8 cellular contexts compared by ENCODE assay signal in genomic region chr18:11849845-11850747, GRCh38. TPM values are rescaled to one million over a fixed set of nuclear protein-coding genes. Genes with fewer than 3 reads are reported as not detected.
DNase-seq lines count a peak whose midpoint lies in the region; ATAC-seq and TF ChIP-seq lines count a peak whose summit lies in the region.

No MANE protein-coding gene starts in this region.

- 3 to 6% methylated on average over 14 to 16 of the region's 19 CpGs for WGBS in gastroesophageal sphincter (ENCODE audit: low coverage in 1 of 2), 2 donors

- ATAC-seq in gastroesophageal sphincter (peak; percentile 57), GM21367 (IDR thresholded peaks at IDR 0.05; ENCODE audit: unreplicated experiment) (no peak)

- peak overlapping the region; percentile 90 to 100 for H3K9ac ChIP-seq in stomach smooth muscle (ENCODE audit: low read length in 2 of 2)

- H3K4me1 ChIP-seq in gastroesophageal sphincter (peaks cover 0 to 44% (median 13%) of the 10 kb centered on the region in 3 donors), stomach smooth muscle (ENCODE audit: control insufficient read depth, insufficient read depth, low read length) (peaks cover 16% of the 10 kb centered on the region)

- H3K36me3 ChIP-seq in gastroesophageal sphincter (peaks cover 0 to 9% of the 10 kb centered on the region in 2 donors), stomach smooth muscle (ENCODE audit: control insufficient read depth in 2 of 2, insufficient read depth in 2 of 2, low read length in 2 of 2) (no peaks in the 10 kb centered on the region)

- CTCF ChIA-PET in AG04450 (lab: Charles Lee) = interaction anchor here (1.0 to 2.7 kb wide), 3 partner anchors 88 to 194 kb away, joined by 3 to 8 read pairs (median 4); no protein-coding TSS in a partner anchor

- POLR2A ChIA-PET in AG04450 (lab: Yijun Ruan, JAX) = interaction anchor here (0.6 to 1.0 kb wide), 3 partner anchors 13 to 131 kb away, joined by 3 to 4 read pairs (median 3); partner anchors contain the start of gene IMPA2

- H3K27ac ChIP-seq in AG04450 (ENCODE audit: low read depth, low read length) (peak overlapping the region; percentile 97), gastroesophageal sphincter (peak overlapping the region; percentile 85 to 96 (median 96)), stomach smooth muscle (ENCODE audit: low read length) (peak overlapping the region; percentile 97)

- peak; percentile 65 for TF ChIP-seq EP300 in gastroesophageal sphincter (IDR thresholded peaks at IDR 0.05)

- TF ChIP-seq CTCF in AG04450 (IDR thresholded peaks at IDR 0.05; ENCODE audit: low read depth, low read length) (no peak), gastroesophageal sphincter (IDR thresholded peaks at IDR 0.05) (no peak)

- TF ChIP-seq POLR2A in gastroesophageal sphincter (IDR thresholded peaks at IDR 0.05) = no peak

- H3K27me3 ChIP-seq in AG04450 (ENCODE audit: control insufficient read depth, insufficient read depth, low read length) (no peaks in the 10 kb centered on the region), gastroesophageal sphincter (no peaks in the 10 kb centered on the region), stomach smooth muscle (ENCODE audit: control insufficient read depth in 1 of 2, insufficient read depth in 2 of 2, low read length in 2 of 2) (no peaks in the 10 kb centered on the region)

- 0 out of 2 replicates have a peak, but pooled peaks cover 3% of the 10 kb centered on the region for H3K9me3 ChIP-seq in AG04450 (ENCODE audit: control insufficient read depth, insufficient read depth, low read length)
- H3K9me3 ChIP-seq in gastroesophageal sphincter = no peaks in the 10 kb centered on the region
- no peaks in the 10 kb centered on the region for H3K9me3 ChIP-seq in stomach smooth muscle (ENCODE audit: control insufficient read depth in 2 of 2, low read length in 2 of 2)

- peak overlapping the region; percentile 97 for H3K4me3 ChIP-seq in AG04450 (ENCODE audit: low read depth, low read length)
- H3K4me3 ChIP-seq in gastroesophageal sphincter = peak overlapping the region; percentile 93 to 96
- peak overlapping the region; percentile 96 to 100 for H3K4me3 ChIP-seq in stomach smooth muscle (ENCODE audit: low read length in 2 of 2)

- peak; percentile 83 for DNase-seq in AG04450 (ENCODE audit: low read depth, low spot score)
- peak; percentile 58 for DNase-seq in HPDE6-E6E7 (ENCODE audit: extremely low spot score)
- DNase-seq in RPMI8226 = peak; percentile 69
- DNase-seq in activated naive CD4-positive, alpha-beta T cell (lab: John Stamatoyannopoulos, UW) = peak in 3 of 4 experiments; percentile 11 to 41 (median 22)
- DNase-seq in non-pigmented ciliary epithelial cell (ENCODE audit: low read depth) = peak; percentile 83

RNA-seq across cellular contexts. Expression of gene CHMP1B, which starts 1.1 kb away (rescaled TPM):
- 32.3 and 32.6 TPM in 2 replicates for polyA plus RNA-seq in AG04450 (2011; rRNA removed)
- 34.6 and 47.1 TPM in 2 replicates for polyA minus RNA-seq in AG04450 (2011; rRNA and poly(A)+ RNA removed)
- total RNA-seq in gastroesophageal sphincter = 10 to 100 TPM; 46.0 to 71.6 (median 52.8) TPM

RNA-seq across cellular contexts. Expression of gene MPPE1, which starts 58.0 kb away (rescaled TPM):
- polyA plus RNA-seq in AG04450 (2011; rRNA removed) = 21.1 and 21.9 TPM in 2 replicates
- 12.0 and 17.6 TPM in 2 replicates for polyA minus RNA-seq in AG04450 (2011; rRNA and poly(A)+ RNA removed)
- total RNA-seq in gastroesophageal sphincter = 10 to 100 TPM; 19.5 to 33.8 (median 21.4) TPM

Comparison
In these comparisons a context has a peak if more than half of its experiments do, and no peak if none do; other contexts are left out.
1. DNase-seq: peak in every context shown above with its lines; median percentile 83 in AG04450; 83 in non-pigmented ciliary epithelial cell; 69 in RPMI8226; 58 in HPDE6-E6E7; 22 in activated naive CD4-positive, alpha-beta T cell.